1 cellular context compared by ENCODE assay signal in genomic region chr19:49658139-49658517, GRCh38.
TF ChIP-seq lines count a peak whose summit lies in the region.

No MANE protein-coding gene starts in this region.

TF ChIP-seq in GM12878, 131 proteins besides CTCF, POLR2A, EP300 and RAD21:
- TF ChIP-seq ZBTB40 (IDR thresholded peaks at IDR 0.05; ENCODE audit: borderline replicate concordance) (no peak), ZNF687 (IDR thresholded peaks at IDR 0.05) (no peak), RAD51 (IDR thresholded peaks at IDR 0.05) (no peak), BMI1 (IDR thresholded peaks at IDR 0.05; ENCODE audit: borderline replicate concordance) (no peak), REST (IDR thresholded peaks at IDR 0.05; ENCODE audit: low read depth, low read length) (no peak), TBL1XR1 (IDR thresholded peaks at IDR 0.05; ENCODE audit: low read depth, low read length) (no peak), CEBPZ (IDR thresholded peaks at IDR 0.05; ENCODE audit: low read depth, low read length) (no peak), EED (IDR thresholded peaks at IDR 0.05; ENCODE audit: low read depth) (no peak), KLF5 (IDR thresholded peaks at IDR 0.05; ENCODE audit: partially characterized antibody) (no peak), BCL11A (IDR thresholded peaks at IDR 0.05; ENCODE audit: low read depth, low read length) (no peak), ZNF207 (IDR thresholded peaks at IDR 0.05; ENCODE audit: borderline replicate concordance) (no peak), HCFC1 (IDR thresholded peaks at IDR 0.05; ENCODE audit: low read length) (no peak), SPI1 (IDR thresholded peaks at IDR 0.05; ENCODE audit: borderline replicate concordance, insufficient read depth, low read depth, low read length) (no peak), CHD2 (IDR thresholded peaks at IDR 0.05; ENCODE audit: borderline replicate concordance, low read depth, low read length) (no peak), NBN (IDR thresholded peaks at IDR 0.05) (no peak), SRF (IDR thresholded peaks at IDR 0.05; ENCODE audit: low read depth in 2 of 2, low read length in 2 of 2) (no peak), NR2C2 (IDR thresholded peaks at IDR 0.05; ENCODE audit: borderline replicate concordance, control insufficient read depth, insufficient read length, low read depth) (no peak), NR2F1 (conservative IDR thresholded peaks at IDR 0.05) (no peak)
